ENCODE assay signal across 1 cellular context in the genomic region with DNA sequence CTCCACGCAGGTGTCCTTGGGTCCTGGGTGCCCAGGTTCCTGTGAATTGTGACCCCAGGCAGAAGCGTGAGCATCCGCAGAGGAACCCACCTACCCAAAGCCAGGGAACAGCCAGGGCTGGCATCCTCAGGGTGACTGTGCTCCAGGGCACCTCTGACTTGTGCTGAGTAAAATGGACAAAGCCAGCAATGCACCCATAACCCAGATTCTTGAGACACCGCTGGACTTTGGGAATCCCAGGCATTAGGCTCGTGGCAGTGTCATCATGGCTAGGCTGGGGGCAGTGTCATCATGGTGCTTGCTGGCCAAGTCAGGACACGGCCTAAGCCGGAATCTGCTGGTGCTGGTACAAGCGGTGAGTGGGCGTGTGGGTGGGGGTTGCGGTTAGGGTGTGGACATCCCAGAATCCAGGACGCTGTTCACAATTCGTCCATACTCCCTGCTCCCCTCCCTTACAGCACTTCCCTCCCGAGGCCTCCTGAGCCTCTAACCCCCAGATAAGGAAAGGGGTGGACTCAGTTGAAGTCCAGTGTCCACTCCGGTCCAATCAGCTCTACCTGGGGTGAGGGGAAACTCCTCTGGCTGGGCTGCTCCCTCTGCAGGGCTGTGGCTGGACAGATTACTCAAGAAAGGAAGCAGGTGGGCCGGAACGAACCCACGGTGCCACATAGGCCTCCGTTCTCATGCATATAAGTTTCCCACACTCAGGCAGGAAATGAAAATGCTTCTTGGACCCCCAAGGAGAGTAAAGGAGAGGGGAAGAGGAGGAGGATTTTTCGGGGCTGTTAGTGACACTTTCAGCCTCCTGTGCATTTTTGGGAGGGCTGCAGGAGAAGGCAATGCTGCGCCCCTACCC.
TF ChIP-seq lines count a peak whose summit lies in the region.

No MANE protein-coding gene starts in this region.

TF ChIP-seq in GM23338, 12 proteins besides CTCF, POLR2A, EP300 and RAD21 (continued from another document):
- TF ChIP-seq ZNF462 (CRISPR knock-in tag; IDR thresholded peaks at IDR 0.05) (no peak), REST (IDR thresholded peaks at IDR 0.05; ENCODE audit: unreplicated experiment) (no peak)
